25 cellular contexts compared by ENCODE assay signal in genomic region chr20:35756404-35756803, GRCh38.
"Had no signal": no experiment of that assay in that cellular context is flagged by ENCODE, and none has a peak within 500 bp of the region (broad histone marks: within the 10 kb centered on the region; RNA-seq: fewer than 3 reads in every experiment).

No MANE protein-coding gene starts in this region.

- H3K27me3 Mint-ChIP-seq: natural killer cell treated with Interleukin-12 subunit alpha and Interleukin-12 subunit beta and Interleukin-15 and Interleukin-18, amount 100 ng/mL, for 72 hours; stimulated activated naive CD8-positive, alpha-beta T cell treated with anti-CD3 and anti-CD28 coated beads, Interleukin-15, amount 100 ng/mL, for 72 hours had no signal

- H3K36me3 Mint-ChIP-seq: mesothelial cell of epicardium; naive thymus-derived CD4-positive, alpha-beta T cell; natural killer cell treated with Interleukin-12 subunit alpha and Interleukin-12 subunit beta and Interleukin-15 and Interleukin-18, amount 100 ng/mL, for 72 hours; stimulated activated effector memory CD8-positive, alpha-beta T cell treated with anti-CD3 and anti-CD28 coated beads, Interleukin-12 subunit alpha, Interleukin-12 subunit beta, amount 100 ng/mL, for 72 hours; type B pancreatic cell had no signal

- H3K9me3 ChIP-seq: left lung, lower lobe of right lung, ovary, right atrium auricular region, spleen, tibial nerve, vagina had no signal

- FAIRE-seq: keratinocyte, small intestine had no signal

- H3K4me1 Mint-ChIP-seq: mesothelial cell of epicardium had no signal

- H3K9me3 Mint-ChIP-seq: natural killer cell treated with Interleukin-12 subunit alpha and Interleukin-12 subunit beta and Interleukin-15 and Interleukin-18, amount 100 ng/mL, for 72 hours; stimulated activated effector memory CD8-positive, alpha-beta T cell treated with anti-CD3 and anti-CD28 coated beads, Interleukin-12 subunit alpha, Interleukin-12 subunit beta, amount 100 ng/mL, for 72 hours; stimulated activated naive CD8-positive, alpha-beta T cell treated with anti-CD3 and anti-CD28 coated beads, Interleukin-15, amount 100 ng/mL, for 72 hours; type B pancreatic cell had no signal

- H3K27ac Mint-ChIP-seq: mesothelial cell of epicardium; natural killer cell treated with Interleukin-12 subunit alpha and Interleukin-12 subunit beta and Interleukin-15 and Interleukin-18, amount 100 ng/mL, for 72 hours; progenitor cell of endocrine pancreas; type B pancreatic cell had no signal

- H3K4me3 ChIP-seq: left lung, lower lobe of right lung, ovary, right atrium auricular region, spleen, tibial nerve, vagina had no signal

- H3K4me3 Mint-ChIP-seq: mesothelial cell of epicardium; naive thymus-derived CD4-positive, alpha-beta T cell; natural killer cell treated with Interleukin-12 subunit alpha and Interleukin-12 subunit beta and Interleukin-15 and Interleukin-18, amount 100 ng/mL, for 72 hours; stimulated activated effector memory CD8-positive, alpha-beta T cell treated with anti-CD3 and anti-CD28 coated beads, Interleukin-12 subunit alpha, Interleukin-12 subunit beta, amount 100 ng/mL, for 72 hours; stimulated activated naive CD8-positive, alpha-beta T cell treated with anti-CD3 and anti-CD28 coated beads, Interleukin-15, amount 100 ng/mL, for 72 hours; type B pancreatic cell had no signal

- H3K27ac ChIP-seq: left lung, lower lobe of right lung, ovary, right atrium auricular region, spleen, tibial nerve, vagina had no signal

- H3K27me3 ChIP-seq: left lung, ovary, right atrium auricular region, spleen, tibial nerve, vagina had no signal

- H3K4me1 ChIP-seq: left lung, lower lobe of right lung, right atrium auricular region, spleen, tibial nerve, vagina had no signal

- H3K36me3 ChIP-seq: left lung, lower lobe of right lung, ovary, right atrium auricular region, spleen, tibial nerve, vagina had no signal

- ATAC-seq: left cardiac atrium; left lung; lower lobe of right lung; naive thymus-derived CD4-positive, alpha-beta T cell; natural killer cell treated with Interleukin-12 subunit alpha and Interleukin-12 subunit beta and Interleukin-15 and Interleukin-18, amount 100 ng/mL, for 72 hours; sciatic nerve had no signal

- DNase-seq: hippocampal formation; kidney glomerular epithelial cell; left cardiac atrium; left lung; lower lobe of right lung; mammary epithelial cell; mesenchymal stem cell; naive thymus-derived CD4-positive, alpha-beta T cell; ovary; small intestine; stimulated activated CD4-positive, alpha-beta T cell treated with anti-CD3 and anti-CD28 coated beads, Interleukin-4, amount 100 ng/mL, for 24 hours; stimulated activated naive CD4-positive, alpha-beta T cell treated with Interleukin-2 at 50 U/mL for 16 hours; stimulated activated naive CD8-positive, alpha-beta T cell treated with anti-CD3 and anti-CD28 coated beads, Interleukin-15, amount 100 ng/mL, for 72 hours; substantia nigra had no signal
